ENCODE assay signal across 8 cellular contexts in the genomic region with DNA sequence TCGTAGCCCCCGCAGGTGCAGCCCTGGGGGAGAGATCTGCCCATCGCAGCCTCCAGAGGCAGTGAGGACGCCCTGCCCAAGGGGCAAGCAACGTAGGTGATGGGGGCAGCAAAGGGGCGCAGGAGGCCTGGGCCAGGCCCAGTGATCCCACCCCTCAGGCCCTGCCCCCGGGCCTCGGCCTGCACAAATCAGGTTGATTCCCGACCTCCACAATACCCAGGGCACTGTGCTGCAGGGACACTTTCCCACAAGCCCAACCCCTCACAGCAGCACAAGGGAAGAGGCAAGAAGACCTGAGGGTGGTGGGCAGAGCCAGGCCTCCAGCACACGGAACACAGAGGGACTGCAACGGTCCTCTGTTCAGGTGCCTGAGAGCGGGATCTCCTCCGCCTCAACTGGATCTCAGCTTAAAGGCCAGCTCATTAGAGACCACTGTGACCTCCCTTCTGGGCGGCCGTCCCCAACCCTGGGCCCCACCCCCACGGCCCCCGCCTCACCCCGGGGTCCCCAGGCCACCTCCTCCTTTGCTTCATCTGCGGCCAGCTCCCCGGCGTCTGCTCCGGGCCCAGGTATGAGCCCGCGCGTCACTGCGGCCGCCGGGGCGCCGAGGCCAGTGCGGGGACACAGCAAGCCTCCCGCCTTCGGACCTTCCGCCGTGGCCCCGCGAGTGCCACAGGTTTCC. TPM values are rescaled to one million over a fixed set of nuclear protein-coding genes. Genes with fewer than 3 reads are reported as not detected.
DNase-seq lines count a peak whose midpoint lies in the region; ATAC-seq, FAIRE-seq and TF ChIP-seq lines count a peak whose summit lies in the region.

No MANE protein-coding gene starts in this region.

- H3K79me2 ChIP-seq in parathyroid adenoma: peaks cover 29% of the 10 kb centered on the region

- H3K27me3 ChIP-seq in AG04450 (ENCODE audit: control insufficient read depth, insufficient read depth, low read length) (no peaks in the 10 kb centered on the region), WERI-Rb-1 (ENCODE audit: insufficient read depth, low read depth, severe bottlenecking) (no peaks in the 10 kb centered on the region), parathyroid adenoma (ENCODE audit: control insufficient read depth, insufficient read depth, low read length) (no peaks in the 10 kb centered on the region)

- H3K27ac ChIP-seq in AG04450 (ENCODE audit: low read depth, low read length): no peak overlapping the region
- peak overlapping the region; percentile 76 for H3K27ac ChIP-seq in WERI-Rb-1
- peak overlapping the region; percentile 24 for H3K27ac ChIP-seq in parathyroid adenoma

- FAIRE-seq in HTR-8/SVneo (lab: Jason Lieb, UNC): no peak

- H3K4me3 ChIP-seq in AG04450 (ENCODE audit: low read depth, low read length): peak overlapping the region; percentile 84
- H3K4me3 ChIP-seq in WERI-Rb-1 (ENCODE audit: low read depth, low read length): peak overlapping the region; percentile 69
- H3K4me3 ChIP-seq in fibroblast of pulmonary artery (replicated peaks; ENCODE audit: low read depth, low read length): peak overlapping the region; percentile 98
- H3K4me3 ChIP-seq in parathyroid adenoma (ENCODE audit: low read depth, low read length): peak overlapping the region; percentile 95

- no peak for DNase-seq in AG04450 (ENCODE audit: low read depth, low spot score)
- no peak for DNase-seq in WERI-Rb-1
- DNase-seq in fibroblast of pulmonary artery (ENCODE audit: low read depth): no peak
- no peak for DNase-seq in HTR-8/SVneo (ENCODE audit: insufficient read length, low spot score)
- DNase-seq in dedifferentiated amniotic fluid mesenchymal stem cell (ENCODE audit: extremely low spot score): no peak

- TF ChIP-seq CTCF in AG04450 (IDR thresholded peaks at IDR 0.05; ENCODE audit: low read depth, low read length) (no peak), WERI-Rb-1 (IDR thresholded peaks at IDR 0.05; ENCODE audit: low read depth, low read length) (no peak), fibroblast of pulmonary artery (IDR thresholded peaks at IDR 0.05; ENCODE audit: low read length, missing control alignments) (no peak), parathyroid adenoma (IDR thresholded peaks at IDR 0.05) (no peak)

- H3K4me1 ChIP-seq in parathyroid adenoma: peaks cover 18% of the 10 kb centered on the region

- peaks cover 3% of the 10 kb centered on the region for H3K36me3 ChIP-seq in WERI-Rb-1
- H3K36me3 ChIP-seq in parathyroid adenoma (ENCODE audit: control insufficient read depth, insufficient read depth, low read length): no peaks in the 10 kb centered on the region

- peak overlapping the region; percentile 84 for H2AFZ ChIP-seq in parathyroid adenoma

- peak; percentile 32 for ATAC-seq in GM18868 (IDR thresholded peaks at IDR 0.05; ENCODE audit: unreplicated experiment)
- peak; percentile 3 for ATAC-seq in HG03103 (IDR thresholded peaks at IDR 0.05; ENCODE audit: low read depth, unreplicated experiment)

- H3K9me3 ChIP-seq in AG04450 (ENCODE audit: control insufficient read depth, insufficient read depth, low read length) (peaks cover 8% of the 10 kb centered on the region; the same call in 1 of the 2 replicates), WERI-Rb-1 (ENCODE audit: severe bottlenecking) (no peaks in the 10 kb centered on the region), parathyroid adenoma (ENCODE audit: control insufficient read depth, low read length) (no peaks in the 10 kb centered on the region)

- H3K4me2 ChIP-seq in parathyroid adenoma (ENCODE audit: low read length): peak overlapping the region; percentile 95

- H3K9ac ChIP-seq in parathyroid adenoma: no peak overlapping the region

- POLR2A ChIA-PET in AG04450 (lab: Yijun Ruan, JAX): interaction anchor here (0.5 to 1.2 kb wide), 6 partner anchors 10 to 97 kb away, joined by 3 to 9 read pairs (median 4); no protein-coding TSS in a partner anchor

- CTCF ChIA-PET in AG04450 (lab: Charles Lee): interaction anchor here (0.5 to 1.4 kb wide), 2 partner anchors 308 to 539 kb away, joined by 3 to 6 read pairs; no protein-coding TSS in a partner anchor

RNA-seq across cellular contexts. Expression of gene ARF1, which starts 0.8 kb away (rescaled TPM):
- polyA plus RNA-seq in AG04450 (2011; rRNA removed): 445 and 528 TPM in 2 replicates
- polyA minus RNA-seq in AG04450 (2011; rRNA and poly(A)+ RNA removed): 703 and 979 TPM in 2 replicates

RNA-seq across cellular contexts. Expression of gene C1orf35, which starts 21.4 kb away (rescaled TPM):
- 3.6 and 4.4 TPM in 2 replicates for polyA plus RNA-seq in AG04450 (2011; rRNA removed)
- polyA minus RNA-seq in AG04450 (2011; rRNA and poly(A)+ RNA removed): 0.51 and 0.70 TPM in 2 replicates

RNA-seq across cellular contexts. Expression of gene MRPL55, which starts 27.4 kb away (rescaled TPM):
- polyA plus RNA-seq in AG04450 (2011; rRNA removed): 33.4 and 52.9 TPM in 2 replicates
- polyA minus RNA-seq in AG04450 (2011; rRNA and poly(A)+ RNA removed): 11.7 and 13.5 TPM in 2 replicates

RNA-seq across cellular contexts. Expression of gene GUK1, which starts 58.4 kb away (rescaled TPM):
- 177 and 230 TPM in 2 replicates for polyA plus RNA-seq in AG04450 (2011; rRNA removed)
- polyA minus RNA-seq in AG04450 (2011; rRNA and poly(A)+ RNA removed): 59.6 and 84.3 TPM in 2 replicates
